Comparison of ENCODE assay signal across 8 cellular contexts in the genomic region with DNA sequence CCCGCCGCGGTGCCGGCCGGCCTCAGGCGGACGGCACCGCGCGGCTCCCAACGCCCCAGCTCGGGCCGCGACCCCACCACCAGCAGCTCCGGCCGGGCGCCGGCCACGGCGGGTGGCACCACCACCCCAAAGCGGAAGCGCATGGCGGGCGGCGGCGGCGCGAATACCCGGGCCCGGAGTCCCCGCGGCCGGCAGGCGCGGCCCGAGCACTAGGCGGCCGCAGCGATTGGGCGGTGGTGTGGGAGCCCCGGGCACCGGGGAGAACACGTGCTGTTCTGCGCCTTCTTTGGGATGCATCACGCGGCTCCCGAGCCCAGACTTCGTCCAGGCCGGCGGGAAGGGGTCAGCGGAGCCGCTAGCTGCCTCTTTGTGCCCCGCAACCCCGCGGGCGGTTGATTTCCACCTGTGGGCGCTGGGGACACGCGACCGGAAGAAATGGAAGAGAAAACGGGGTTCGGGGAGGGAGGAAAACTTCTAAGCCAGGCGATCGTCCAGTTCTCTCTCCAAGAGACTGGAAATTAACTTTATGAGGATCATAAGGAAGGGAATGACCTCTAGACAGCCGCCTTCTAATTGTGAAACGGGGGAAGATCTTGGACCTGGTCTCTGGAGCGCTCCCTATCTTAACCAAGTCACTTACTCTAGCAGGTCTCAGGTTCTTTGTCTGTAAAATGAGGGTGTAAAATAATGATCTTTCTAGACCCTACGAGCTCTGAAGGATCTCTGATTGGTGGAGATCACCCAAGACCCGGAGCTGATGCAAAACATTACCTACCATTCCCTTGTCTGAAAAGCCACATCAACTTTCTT. TPM values are rescaled to one million over a fixed set of nuclear protein-coding genes. Genes with fewer than 3 reads are reported as not detected.
DNase-seq lines count a peak whose midpoint lies in the region; ATAC-seq and TF ChIP-seq lines count a peak whose summit lies in the region.

A gene (minus strand): TSS at position 165 of the 810 bp plus-strand sequence. CDS start 22 bp downstream, at position 143.

- H3K9me3 Mint-ChIP-seq in activated naive CD4-positive, alpha-beta T cell treated with anti-CD3 and anti-CD28 coated beads for 36 hours, result peaks cover 3% of the 10 kb centered on the region

- H3K4me2 ChIP-seq in KMS-11, result peak within 1 kb of the TSS; percentile 92

- under 1% methylated on average over 69 of the region's 69 CpGs for WGBS in thymus

- peaks cover 21% of the 10 kb centered on the region for H3K4me1 Mint-ChIP-seq in activated naive CD4-positive, alpha-beta T cell treated with anti-CD3 and anti-CD28 coated beads for 36 hours (ENCODE audit: low read depth)

- ATAC-seq in GM21786 (IDR thresholded peaks at IDR 0.05; ENCODE audit: unreplicated experiment) (peak; percentile 75), omental fat pad (ENCODE audit: low FRiP score) (peak; percentile 89)

- peak within 1 kb of the TSS; percentile 99 for H3K27ac Mint-ChIP-seq in activated naive CD4-positive, alpha-beta T cell treated with anti-CD3 and anti-CD28 coated beads for 36 hours

- H3K9me3 ChIP-seq in ES-I3 (ENCODE audit: control insufficient read depth, insufficient read depth, low read length), result no peaks in the 10 kb centered on the region
- H3K9me3 ChIP-seq in SJSA1 (replicated peaks), result no peaks in the 10 kb centered on the region
- H3K9me3 ChIP-seq in thymus (ENCODE audit: control insufficient read depth), result no peaks in the 10 kb centered on the region

- H3K4me3 Mint-ChIP-seq in activated naive CD4-positive, alpha-beta T cell treated with anti-CD3 and anti-CD28 coated beads for 36 hours, result peak within 1 kb of the TSS; percentile 94

- CTCF ChIA-PET in activated naive CD4-positive, alpha-beta T cell treated with anti-CD3 and anti-CD28 coated beads for 36 hours (lab: Charles Lee), result interaction anchor here (0.9 to 1.6 kb wide), 2 partner anchors 14 to 80 kb away, joined by 3 to 6 read pairs; a partner anchor contains a TSS

- H4K20me1 ChIP-seq in KMS-11 (ENCODE audit: insufficient read depth), result no peaks in the 10 kb centered on the region

- DNase-seq in SJSA1 (ENCODE audit: low read depth in 1 of 2, low spot score in 2 of 2), result peak; percentile 76 to 80
- DNase-seq in activated naive CD4-positive, alpha-beta T cell treated with anti-CD3 and anti-CD28 coated beads for 36 hours, result peak; percentile 66
- peak; percentile 79 for DNase-seq in globus pallidus (ENCODE audit: low spot score)
- peak; percentile 42 for DNase-seq in omental fat pad (ENCODE audit: low spot score)

- peak within 1 kb of the TSS; percentile 58 for H2AFZ ChIP-seq in KMS-11 (ENCODE audit: low read depth)

- H3K9ac ChIP-seq in ES-I3 (ENCODE audit: low read depth, low read length) (peak within 1 kb of the TSS; percentile 88), KMS-11 (peak within 1 kb of the TSS; percentile 98)

- intact Hi-C loops in activated naive CD4-positive, alpha-beta T cell treated with anti-CD3 and anti-CD28 coated beads for 36 hours (cut with micrococcal nuclease), result loop anchor here (1.0 to 5.0 kb wide), 4 partner anchors 79 to 1587 kb away; a partner anchor contains a TSS

- no peaks in the 10 kb centered on the region for H3K36me3 Mint-ChIP-seq in activated naive CD4-positive, alpha-beta T cell treated with anti-CD3 and anti-CD28 coated beads for 36 hours (ENCODE audit: low read depth)

- peak within 1 kb of the TSS; percentile 98 for H3K27ac ChIP-seq in KMS-11
- H3K27ac ChIP-seq in SJSA1, result peak within 1 kb of the TSS; percentile 91
- H3K27ac ChIP-seq in thymus (ENCODE audit: low read depth), result peak within 1 kb of the TSS; percentile 100

- H3K36me3 ChIP-seq in ES-I3 (ENCODE audit: insufficient read depth, low read length) (no peaks in the 10 kb centered on the region), KMS-11 (ENCODE audit: insufficient read depth) (no peaks in the 10 kb centered on the region), SJSA1 (no peaks in the 10 kb centered on the region), thymus (ENCODE audit: control insufficient read depth, insufficient read depth) (no peaks in the 10 kb centered on the region)

- no peak within 1 kb of the TSS for H3K4me3 ChIP-seq in KMS-11 (IDR thresholded peaks at IDR 0.05; ENCODE audit: insufficient read depth, low read depth, low read length)
- peak within 1 kb of the TSS; percentile 74 for H3K4me3 ChIP-seq in SJSA1
- H3K4me3 ChIP-seq in thymus (ENCODE audit: low read length), result peak within 1 kb of the TSS; percentile 66

- H3K27me3 Mint-ChIP-seq in activated naive CD4-positive, alpha-beta T cell treated with anti-CD3 and anti-CD28 coated beads for 36 hours (ENCODE audit: low read depth), result no peaks in the 10 kb centered on the region

- no peaks in the 10 kb centered on the region for H3K79me2 ChIP-seq in KMS-11 (ENCODE audit: insufficient read depth, low read depth)

- H3K27me3 ChIP-seq in KMS-11 (ENCODE audit: insufficient read depth, low read depth), result no peaks in the 10 kb centered on the region
- H3K27me3 ChIP-seq in SJSA1 (replicated peaks), result no peaks in the 10 kb centered on the region
- no peaks in the 10 kb centered on the region for H3K27me3 ChIP-seq in thymus (ENCODE audit: control insufficient read depth, insufficient read depth)

- TF ChIP-seq CTCF in KMS-11 (conservative IDR thresholded peaks at IDR 0.05; ENCODE audit: low read depth, low read length), result no peak
- TF ChIP-seq CTCF in omental fat pad (IDR thresholded peaks at IDR 0.05), result no peak

- H3K4me1 ChIP-seq in ES-I3 (ENCODE audit: insufficient read depth, low read length) (no peaks in the 10 kb centered on the region; the same call in 1 of the 2 replicates), KMS-11 (ENCODE audit: low read depth, poor library complexity, severe bottlenecking) (peaks cover 38% of the 10 kb centered on the region), SJSA1 (replicated peaks) (peaks cover 14% of the 10 kb centered on the region), thymus (ENCODE audit: control insufficient read depth, insufficient read depth, low read length) (no peaks in the 10 kb centered on the region)

RNA-seq across cellular contexts. Expression of the gene that starts here (rescaled TPM):
- 3.4 and 6.2 TPM in 2 replicates for total RNA-seq in SJSA1 (2014; rRNA removed; shearing (Covaris generic))
- 10 to 100 TPM in 1 of 2 experiments, 1 to 10 TPM in 1; 9.9 to 10.7 TPM for total RNA-seq in activated naive CD4-positive, alpha-beta T cell treated with anti-CD3 and anti-CD28 coated beads for 36 hours
- 10 to 100 TPM; 11.2 to 15.3 (median 14.1) TPM for total RNA-seq in omental fat pad
- 9.3 TPM for polyA plus RNA-seq in thymus
